In the genomic region with DNA sequence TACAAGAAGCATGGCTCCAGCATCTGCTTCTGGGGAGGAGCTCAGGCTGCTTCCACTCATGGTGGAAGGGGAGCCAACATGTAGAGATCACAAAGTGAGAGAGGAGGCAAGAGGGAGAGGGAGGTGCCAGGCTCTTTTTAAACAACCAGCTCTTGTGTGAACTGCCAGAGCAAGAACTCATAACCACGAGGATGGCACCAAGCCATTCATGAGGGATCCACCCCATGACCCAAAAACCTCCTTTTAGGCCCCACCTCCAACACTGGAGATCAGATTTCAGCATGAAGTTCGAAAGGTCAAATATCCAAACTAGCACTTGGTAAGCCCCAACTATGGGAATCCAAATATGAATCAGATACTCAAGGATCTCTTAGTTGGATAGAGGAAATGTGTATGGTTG, we compare ENCODE assay signal across 23 cellular contexts.
"Had no signal": no experiment of that assay in that cellular context is flagged by ENCODE, and none has a peak within 500 bp of the region (broad histone marks: within the 10 kb centered on the region; RNA-seq: fewer than 3 reads in every experiment).

No MANE protein-coding gene starts in this region.

- H3K27ac Mint-ChIP-seq: activated CD8-positive, alpha-beta T cell treated with anti-CD3 and anti-CD28 coated beads for 36 hours; activated naive CD8-positive, alpha-beta T cell treated with anti-CD3 and anti-CD28 coated beads, Interleukin-2, amount 10 ng/mL, durations not matched to agents 7 days and 5 days; activated T-helper 2 cell treated with anti-CD3 and anti-CD28 coated beads, Interferon-gamma antibody, Interleukin-2, Interleukin-4, amounts not matched to agents 10 μg/mL and 5 μg/mL and 100 μg/mL, durations not matched to agents 14 hours and 24 hours and 36 hours; nephron progenitor cell; stimulated activated naive CD8-positive, alpha-beta T cell treated with anti-CD3 and anti-CD28 coated beads, Interleukin-15, Interleukin-2, amounts not matched to agents 100 ng/mL and 50 ng/mL, for 24 hours; T-helper 2 cell treated with Interferon-gamma antibody and Interleukin-4, amounts not matched to agents 5 μg/mL and 100 μg/mL, for 36 hours had no signal

- DNase-seq: activated CD4-positive, alpha-beta T cell treated with anti-CD3 and anti-CD28 coated beads for 48 hours; activated CD4-positive, CD25-positive, alpha-beta regulatory T cell; activated CD8-positive, alpha-beta T cell treated with anti-CD3 and anti-CD28 coated beads for 36 hours; activated naive CD4-positive, alpha-beta T cell treated with Interleukin-2 at 50 U/mL for 16 hours; activated naive CD8-positive, alpha-beta T cell treated with anti-CD3 and anti-CD28 coated beads, Interleukin-2, amount 10 ng/mL, durations not matched to agents 7 days and 5 days; activated T-cell treated with anti-CD3 and anti-CD28 coated beads, Interleukin-2, amount 50 U/mL, for 1 hour; aorta; brain microvascular endothelial cell; cerebellar nuclear complex; cortex of kidney; effector CD4-positive, alpha-beta T cell; left cardiac atrium; midbrain; nephron progenitor cell; occipital lobe; posterior cingulate gyrus; stimulated activated CD4-positive, alpha-beta T cell treated with anti-CD3 and anti-CD28 coated beads, Interleukin-12 subunit alpha, Interleukin-12 subunit beta, amount 100 ng/mL, for 4 hours; stimulated activated CD4-positive, alpha-beta T cell treated with anti-CD3 and anti-CD28 coated beads, Interleukin-1b, Interleukin-23, amount 100 ng/mL, for 48 hours; transverse colon; uterus had no signal

- H3K9me3 Mint-ChIP-seq: activated CD8-positive, alpha-beta T cell treated with anti-CD3 and anti-CD28 coated beads for 36 hours; activated naive CD8-positive, alpha-beta T cell treated with anti-CD3 and anti-CD28 coated beads, Interleukin-2, amount 10 ng/mL, durations not matched to agents 7 days and 5 days; activated T-helper 2 cell treated with anti-CD3 and anti-CD28 coated beads, Interferon-gamma antibody, Interleukin-2, Interleukin-4, amounts not matched to agents 10 μg/mL and 5 μg/mL and 100 μg/mL, durations not matched to agents 14 hours and 24 hours and 36 hours; nephron progenitor cell; stimulated activated naive CD8-positive, alpha-beta T cell treated with anti-CD3 and anti-CD28 coated beads, Interleukin-15, Interleukin-2, amounts not matched to agents 100 ng/mL and 50 ng/mL, for 24 hours; T-helper 2 cell treated with Interferon-gamma antibody and Interleukin-4, amounts not matched to agents 5 μg/mL and 100 μg/mL, for 36 hours had no signal

- H3K4me3 Mint-ChIP-seq: activated CD8-positive, alpha-beta T cell treated with anti-CD3 and anti-CD28 coated beads for 36 hours; activated naive CD8-positive, alpha-beta T cell treated with anti-CD3 and anti-CD28 coated beads, Interleukin-2, amount 10 ng/mL, durations not matched to agents 7 days and 5 days; nephron progenitor cell; stimulated activated naive CD8-positive, alpha-beta T cell treated with anti-CD3 and anti-CD28 coated beads, Interleukin-15, Interleukin-2, amounts not matched to agents 100 ng/mL and 50 ng/mL, for 24 hours; T-helper 2 cell treated with Interferon-gamma antibody and Interleukin-4, amounts not matched to agents 5 μg/mL and 100 μg/mL, for 36 hours had no signal

- H3K4me1 Mint-ChIP-seq: activated naive CD8-positive, alpha-beta T cell treated with anti-CD3 and anti-CD28 coated beads, Interleukin-2, amount 10 ng/mL, durations not matched to agents 7 days and 5 days; nephron progenitor cell had no signal

- ATAC-seq: activated CD8-positive, alpha-beta T cell treated with anti-CD3 and anti-CD28 coated beads for 36 hours; left cardiac atrium had no signal

- H3K36me3 Mint-ChIP-seq: activated naive CD8-positive, alpha-beta T cell treated with anti-CD3 and anti-CD28 coated beads, Interleukin-2, amount 10 ng/mL, durations not matched to agents 7 days and 5 days had no signal
